2 cellular contexts compared by ENCODE assay signal in genomic region chr18:64201781-64202180, GRCh38.
TF ChIP-seq lines count a peak whose summit lies in the region.

No MANE protein-coding gene starts in this region.

TF ChIP-seq in liver, 16 proteins besides CTCF, POLR2A, EP300 and RAD21 (continued from another document):
- no peak for TF ChIP-seq ATF3 (IDR thresholded peaks at IDR 0.05)

TF ChIP-seq in HepG2, 621 proteins besides CTCF, POLR2A, EP300 and RAD21 (continued from another document):
- TF ChIP-seq, protein P1, sequence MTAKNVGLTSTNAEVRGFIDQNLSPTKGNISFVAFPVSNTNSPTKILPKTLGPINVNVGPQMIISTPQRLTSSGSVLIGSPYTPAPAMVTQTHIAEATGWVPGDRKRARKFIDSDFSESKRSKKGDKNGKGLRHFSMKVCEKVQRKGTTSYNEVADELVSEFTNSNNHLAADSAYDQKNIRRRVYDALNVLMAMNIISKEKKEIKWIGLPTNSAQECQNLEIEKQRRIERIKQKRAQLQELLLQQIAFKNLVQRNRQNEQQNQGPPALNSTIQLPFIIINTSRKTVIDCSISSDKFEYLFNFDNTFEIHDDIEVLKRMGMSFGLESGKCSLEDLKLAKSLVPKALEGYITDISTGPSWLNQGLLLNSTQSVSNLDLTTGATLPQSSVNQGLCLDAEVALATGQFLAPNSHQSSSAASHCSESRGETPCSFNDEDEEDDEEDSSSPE (CRISPR knock-in tag; IDR thresholded peaks at IDR 0.05): no peak
- no peak for TF ChIP-seq ZNF839 (CRISPR knock-in tag; IDR thresholded peaks at IDR 0.05; ENCODE audit: borderline replicate concordance)
- TF ChIP-seq FOSL1 (CRISPR knock-in tag; IDR thresholded peaks at IDR 0.05; ENCODE audit: borderline replicate concordance): no peak
- no peak for TF ChIP-seq BORCS8-MEF2B (CRISPR knock-in tag; IDR thresholded peaks at IDR 0.05)
- TF ChIP-seq ZNF530 (CRISPR knock-in tag; IDR thresholded peaks at IDR 0.05; ENCODE audit: low read depth): no peak
- no peak for TF ChIP-seq ISL2 (CRISPR knock-in tag; IDR thresholded peaks at IDR 0.05)
- no peak for TF ChIP-seq ATF3 (CRISPR knock-in tag; IDR thresholded peaks at IDR 0.05)
- TF ChIP-seq ZNF652 (CRISPR knock-in tag; IDR thresholded peaks at IDR 0.05; ENCODE audit: borderline replicate concordance, low read depth): no peak
- TF ChIP-seq NAIF1 (CRISPR knock-in tag; IDR thresholded peaks at IDR 0.05; ENCODE audit: borderline replicate concordance): no peak
- TF ChIP-seq SRF (IDR thresholded peaks at IDR 0.05; ENCODE audit: low read depth, low read length): no peak
- no peak for TF ChIP-seq KMT2A (CRISPR knock-in tag; IDR thresholded peaks at IDR 0.05)
- TF ChIP-seq PAF1 (CRISPR knock-in tag; IDR thresholded peaks at IDR 0.05): no peak
- TF ChIP-seq NFYB (CRISPR knock-in tag; IDR thresholded peaks at IDR 0.05): no peak
- no peak for TF ChIP-seq SIX4 (CRISPR knock-in tag; IDR thresholded peaks at IDR 0.05)
